In the genomic region with DNA sequence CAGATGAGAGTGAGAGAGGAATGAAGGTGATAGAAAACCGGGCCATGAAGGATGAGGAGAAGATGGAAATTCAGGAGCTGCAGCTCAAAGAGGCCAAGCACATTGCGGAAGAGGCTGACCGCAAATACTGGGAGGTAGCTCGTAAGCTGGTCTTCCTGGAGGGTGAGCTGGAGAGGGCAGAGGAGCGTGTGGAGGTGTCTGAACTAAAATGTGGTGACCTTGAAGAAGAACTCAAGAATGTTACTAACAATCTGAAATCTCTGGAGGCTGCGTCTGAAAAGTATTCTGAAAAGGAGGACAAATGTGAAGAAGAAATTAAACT, we compare ENCODE assay signal across 8 cellular contexts.
DNase-seq lines count a peak whose midpoint lies in the region; ATAC-seq and TF ChIP-seq lines count a peak whose summit lies in the region.

No MANE protein-coding gene starts in this region.

- H2BK20ac ChIP-seq in IMR-90 (ENCODE audit: low read depth, low read length) = peak overlapping the region; percentile 8; the same call in 1 of the 2 replicates

- H3K4me3 ChIP-seq in IMR-90 (ENCODE audit: insufficient read depth, low read depth, low read length) (peak overlapping the region; percentile 58), right atrium auricular region (peak overlapping the region; percentile 49 to 52), skeletal muscle satellite cell (ENCODE audit: low read length) (peak overlapping the region; percentile 78)

- TF ChIP-seq RAD21 in IMR-90 (IDR thresholded peaks at IDR 0.05; ENCODE audit: low read length) = no peak

- WGBS in IMR-90 (ENCODE audit: extremely low coverage in 2 of 2, insufficient read length in 1 of 2), 2 experiments = 57% methylated on average over 1 of the region's 6 CpGs; no CpG with 5 or more reads in 1 of the 2 experiments

- H2BK120ac ChIP-seq in IMR-90 (ENCODE audit: low read depth, low read length) = peak overlapping the region; percentile 92

- TF ChIP-seq CTCF in Calu3 (IDR thresholded peaks at IDR 0.05; ENCODE audit: unreplicated experiment) = no peak
- no peak for TF ChIP-seq CTCF in IMR-90 (conservative IDR thresholded peaks at IDR 0.05; ENCODE audit: low read depth, low read length)
- no peak for TF ChIP-seq CTCF in right atrium auricular region (IDR thresholded peaks at IDR 0.05)
- TF ChIP-seq CTCF in GM13976 (IDR thresholded peaks at IDR 0.05; ENCODE audit: borderline replicate concordance, control extremely low read depth, extremely low read depth, insufficient read depth, missing control alignments) = no peak

- peak overlapping the region; percentile 74 for H3K56ac ChIP-seq in IMR-90 (ENCODE audit: extremely low read depth, insufficient read depth, low read length)

- H2AK5ac ChIP-seq in IMR-90 (ENCODE audit: low read depth, low read length) = peak overlapping the region; percentile 87

- CTCF ChIA-PET in Calu3 (lab: Charles Lee) (interaction anchor here (1.4 to 1.7 kb wide), 2 partner anchors 9 to 48 kb away, joined by 9 to 11 read pairs; no protein-coding TSS in a partner anchor), IMR-90 (lab: Yijun Ruan, JAX) (interaction anchor here (0.9 kb wide), 1 partner anchor 10 kb away, joined by 3 read pairs; no protein-coding TSS in a partner anchor)

- H3K18ac ChIP-seq in IMR-90 (ENCODE audit: low read depth, low read length) = peak overlapping the region; percentile 66

- H3K4ac ChIP-seq in IMR-90 (ENCODE audit: low read depth, low read length) = peak overlapping the region; percentile 93

- no peaks in the 10 kb centered on the region for H3K27me3 ChIP-seq in IMR-90 (ENCODE audit: control insufficient read depth, insufficient read depth, low read length)
- H3K27me3 ChIP-seq in right atrium auricular region = no peaks in the 10 kb centered on the region
- H3K27me3 ChIP-seq in skeletal muscle satellite cell (ENCODE audit: control insufficient read depth, insufficient read depth, low read length) = no peaks in the 10 kb centered on the region

- H3K36me3 Mint-ChIP-seq in Calu3 (ENCODE audit: insufficient read depth, unreplicated experiment) = peaks cover 13% of the 10 kb centered on the region
- peaks cover 5% of the 10 kb centered on the region for H3K36me3 Mint-ChIP-seq in activated T-helper 1 cell treated with anti-CD3 and anti-CD28 coated beads, Interleukin-12 subunit alpha, Interleukin-12 subunit beta, Interleukin-2, Interleukin-4 antibody, amounts not matched to agents 30 ng/mL and 10 ng/mL and 1 ng/mL, durations not matched to agents 14 hours and 24 hours and 36 hours (ENCODE audit: low read depth)

- peak overlapping the region; percentile 94 for H2BK5ac ChIP-seq in IMR-90 (ENCODE audit: low read depth, low read length, poor library complexity, severe bottlenecking)

- no peaks in the 10 kb centered on the region for H3K9me1 ChIP-seq in IMR-90 (ENCODE audit: insufficient read depth, low read length)

- dilution Hi-C loops in IMR-90 (cut with HindIII; ENCODE audit: low sequenced_read_pairs, unreplicated experiment) = no loop called here

- peak overlapping the region; percentile 38; the same call in 1 of the 3 replicates for H2BK15ac ChIP-seq in IMR-90 (ENCODE audit: low read depth, low read length)

- H3K9me3 Mint-ChIP-seq in Calu3 (ENCODE audit: low read depth, unreplicated experiment) = no peaks in the 10 kb centered on the region
- no peaks in the 10 kb centered on the region for H3K9me3 Mint-ChIP-seq in activated T-helper 1 cell treated with anti-CD3 and anti-CD28 coated beads, Interleukin-12 subunit alpha, Interleukin-12 subunit beta, Interleukin-2, Interleukin-4 antibody, amounts not matched to agents 30 ng/mL and 10 ng/mL and 1 ng/mL, durations not matched to agents 14 hours and 24 hours and 36 hours

- DNase-seq in Calu3 = no peak
- DNase-seq in IMR-90 = peak; percentile 36
- no peak for DNase-seq in activated T-helper 1 cell treated with anti-CD3 and anti-CD28 coated beads, Interleukin-12 subunit alpha, Interleukin-12 subunit beta, Interleukin-2, Interleukin-4 antibody, amounts not matched to agents 30 ng/mL and 10 ng/mL and 1 ng/mL, durations not matched to agents 14 hours and 24 hours and 36 hours (ENCODE audit: low spot score)
- DNase-seq in right atrium auricular region (ENCODE audit: low spot score) = no peak
- no peak for DNase-seq in GM13976 (ENCODE audit: low spot score)

- intact Hi-C loops in Calu3 (cut with micrococcal nuclease; ENCODE audit: unreplicated experiment) = no loop called here
- intact Hi-C loops in IMR-90 (cut with micrococcal nuclease) = loop anchor here (5.0 kb wide), 1 partner anchor 151 kb away; a partner anchor contains a TSS
- intact Hi-C loops in activated T-helper 1 cell treated with anti-CD3 and anti-CD28 coated beads, Interleukin-12 subunit alpha, Interleukin-12 subunit beta, Interleukin-2, Interleukin-4 antibody, amounts not matched to agents 30 ng/mL and 10 ng/mL and 1 ng/mL, durations not matched to agents 14 hours and 24 hours and 36 hours (cut with micrococcal nuclease) = loop anchor here (5.0 to 10.0 kb wide), 2 partner anchors 178 to 714 kb away; a partner anchor contains a TSS

- H3K27ac ChIP-seq in IMR-90 (ENCODE audit: insufficient read depth, low read length) (peak overlapping the region; percentile 93), right atrium auricular region (peak overlapping the region; percentile 74 to 83)

- no peaks in the 10 kb centered on the region for H3K27me3 Mint-ChIP-seq in Calu3 (ENCODE audit: unreplicated experiment)
- no peaks in the 10 kb centered on the region for H3K27me3 Mint-ChIP-seq in activated T-helper 1 cell treated with anti-CD3 and anti-CD28 coated beads, Interleukin-12 subunit alpha, Interleukin-12 subunit beta, Interleukin-2, Interleukin-4 antibody, amounts not matched to agents 30 ng/mL and 10 ng/mL and 1 ng/mL, durations not matched to agents 14 hours and 24 hours and 36 hours (ENCODE audit: insufficient read depth)

- H3K9me3 ChIP-seq in IMR-90 (ENCODE audit: control insufficient read depth, insufficient read depth, low read length) (no peaks in the 10 kb centered on the region), right atrium auricular region (no peaks in the 10 kb centered on the region), skeletal muscle satellite cell (replicated peaks; ENCODE audit: low read length) (no peaks in the 10 kb centered on the region)

- no peak for TF ChIP-seq POLR2A in IMR-90 (IDR thresholded peaks at IDR 0.05; ENCODE audit: low read depth, low read length)

- peak overlapping the region; percentile 78 for H3K4me3 Mint-ChIP-seq in Calu3 (ENCODE audit: low read depth, unreplicated experiment)
- H3K4me3 Mint-ChIP-seq in activated T-helper 1 cell treated with anti-CD3 and anti-CD28 coated beads, Interleukin-12 subunit alpha, Interleukin-12 subunit beta, Interleukin-2, Interleukin-4 antibody, amounts not matched to agents 30 ng/mL and 10 ng/mL and 1 ng/mL, durations not matched to agents 14 hours and 24 hours and 36 hours = peak overlapping the region; percentile 86

- BruUV-seq in Calu3 (replicated peaks; lab: Mats Ljungman, UMichigan) (no TSS peak), IMR-90 (replicated peaks; lab: Mats Ljungman, UMichigan) (no TSS peak)

- peak overlapping the region; percentile 50 for H3K14ac ChIP-seq in IMR-90 (replicated peaks; ENCODE audit: low read depth, low read length)

- peak overlapping the region; percentile 71 for H2AK9ac ChIP-seq in IMR-90 (replicated peaks; ENCODE audit: low read depth, low read length, poor library complexity)

- peak overlapping the region; percentile 91 for H2AFZ ChIP-seq in IMR-90 (replicated peaks; ENCODE audit: low read length, poor library complexity)

- peak overlapping the region; percentile 58 for H3K9ac ChIP-seq in IMR-90 (ENCODE audit: low read depth, low read length)
- peak overlapping the region; percentile 82 for H3K9ac ChIP-seq in skeletal muscle satellite cell (ENCODE audit: low read depth, low read length)

- in situ Hi-C loops in IMR-90 (cut with MboI; ENCODE audit: low sequenced_read_pairs) = no loop called here
- in situ Hi-C loops in GM13976 (cut with MboI; ENCODE audit: low sequenced_read_pairs, unreplicated experiment) = no loop called here

- H3K4me1 Mint-ChIP-seq in Calu3 (ENCODE audit: low read depth, unreplicated experiment) = peaks cover 15% of the 10 kb centered on the region
- H3K4me1 Mint-ChIP-seq in activated T-helper 1 cell treated with anti-CD3 and anti-CD28 coated beads, Interleukin-12 subunit alpha, Interleukin-12 subunit beta, Interleukin-2, Interleukin-4 antibody, amounts not matched to agents 30 ng/mL and 10 ng/mL and 1 ng/mL, durations not matched to agents 14 hours and 24 hours and 36 hours (ENCODE audit: low read depth) = peaks cover 36% of the 10 kb centered on the region

- H4K91ac ChIP-seq in IMR-90 (ENCODE audit: insufficient read depth, low read depth, low read length) = peak overlapping the region; percentile 41

- H4K5ac ChIP-seq in IMR-90 (ENCODE audit: low read depth, low read length) = peak overlapping the region; percentile 56

- H3K27ac Mint-ChIP-seq in Calu3 (ENCODE audit: unreplicated experiment) = peak overlapping the region; percentile 71
- H3K27ac Mint-ChIP-seq in activated T-helper 1 cell treated with anti-CD3 and anti-CD28 coated beads, Interleukin-12 subunit alpha, Interleukin-12 subunit beta, Interleukin-2, Interleukin-4 antibody, amounts not matched to agents 30 ng/mL and 10 ng/mL and 1 ng/mL, durations not matched to agents 14 hours and 24 hours and 36 hours = peak overlapping the region; percentile 69

- peak overlapping the region; percentile 64 for H3K4me2 ChIP-seq in IMR-90 (ENCODE audit: low read depth, low read length)
- peak overlapping the region; percentile 82 for H3K4me2 ChIP-seq in skeletal muscle satellite cell (ENCODE audit: low read length)

- H3K79me1 ChIP-seq in IMR-90 (ENCODE audit: low read depth in 1 of 2, low read length in 2 of 2) = peaks cover 0 to 3% of the 10 kb centered on the region in 2 experiments; a peak in 1 of 4 replicates

- peak overlapping the region; percentile 81 for H3K23ac ChIP-seq in IMR-90 (ENCODE audit: low read depth, low read length)

- no peaks in the 10 kb centered on the region for H3K36me3 ChIP-seq in IMR-90 (ENCODE audit: control insufficient read depth, insufficient read depth, low read length)
- no peaks in the 10 kb centered on the region for H3K36me3 ChIP-seq in right atrium auricular region
- H3K36me3 ChIP-seq in skeletal muscle satellite cell (ENCODE audit: insufficient read depth, low read length) = no peaks in the 10 kb centered on the region

- ATAC-seq in GM21515 (IDR thresholded peaks at IDR 0.05; ENCODE audit: unreplicated experiment) (peak; percentile 31), IMR-90 (ENCODE audit: low read depth) (peak; percentile 48), GM18858 (IDR thresholded peaks at IDR 0.05; ENCODE audit: unreplicated experiment) (no peak)

- POLR2A ChIA-PET in IMR-90 (lab: Charles Lee; ENCODE audit: unreplicated experiment) = no interaction called here

- H3K4me1 ChIP-seq in IMR-90 (ENCODE audit: control insufficient read depth, insufficient read depth, low read length) (no peaks in the 10 kb centered on the region; the same call in 1 of the 2 replicates), right atrium auricular region (peaks cover 0 to 8% of the 10 kb centered on the region in 2 donors), skeletal muscle satellite cell (ENCODE audit: control insufficient read depth, insufficient read depth, low read length) (peaks cover 25% of the 10 kb centered on the region)

- no peaks in the 10 kb centered on the region for H4K20me1 ChIP-seq in IMR-90 (ENCODE audit: insufficient read depth, low read length)

- H4K8ac ChIP-seq in IMR-90 (ENCODE audit: low read depth in 2 of 2, low read length in 2 of 2) = peak overlapping the region; percentile 40 to 85; a peak in 3 of 4 replicates
